In genomic region chr6:129280719-129281118, GRCh38 we compare ENCODE assay signal across 12 cellular contexts.
DNase-seq lines count a peak whose midpoint lies in the region; ATAC-seq, FAIRE-seq and TF ChIP-seq lines count a peak whose summit lies in the region.
"Had no signal": no experiment of that assay in that cellular context is flagged by ENCODE, and none has a peak within 500 bp of the region (broad histone marks: within the 10 kb centered on the region; RNA-seq: fewer than 3 reads in every experiment).

No MANE protein-coding gene starts in this region.

- no peak for TF ChIP-seq RAD21 in GM12878 (IDR thresholded peaks at IDR 0.05; ENCODE audit: insufficient read depth, low read depth, low read length)

- H3K4me3 ChIP-seq in GM12878 (no peak overlapping the region), aorta (ENCODE audit: low read length in 2 of 2) (no peak overlapping the region)

- H3K36me3 ChIP-seq in GM12878 (ENCODE audit: control insufficient read depth in 2 of 2, insufficient read depth in 2 of 2, low read length in 1 of 2) (no peaks in the 10 kb centered on the region), aorta (ENCODE audit: control insufficient read depth in 1 of 2, insufficient read depth in 2 of 2, low read length in 1 of 2) (peaks cover 0 to 5% of the 10 kb centered on the region in 2 donors)

- RAD21 ChIA-PET in GM12878 (lab: Charles Lee; ENCODE audit: unreplicated experiment) = no interaction called here

- peak; percentile 70 for ATAC-seq in GM12878
- ATAC-seq in aorta (ENCODE audit: low FRiP score) = no peak

- no peaks in the 10 kb centered on the region for H3K4me1 ChIP-seq in GM12878 (ENCODE audit: control insufficient read depth, insufficient read depth, low read length)
- no peaks in the 10 kb centered on the region for H3K4me1 ChIP-seq in aorta (ENCODE audit: control insufficient read depth in 1 of 2, insufficient read depth in 2 of 2, low read length in 2 of 2)

- H3K27me3 ChIP-seq in GM12878 (replicated peaks in 1 of 2; ENCODE audit: control insufficient read depth in 2 of 2, insufficient read depth in 2 of 2, low read length in 1 of 2) (no peaks in the 10 kb centered on the region), aorta (ENCODE audit: control insufficient read depth in 1 of 2, insufficient read depth in 2 of 2, low read length in 1 of 2) (no peaks in the 10 kb centered on the region)

- no peak overlapping the region for H3K4me3 Mint-ChIP-seq in HFFc6

- no peak for FAIRE-seq in GM12878 (lab: Jason Lieb, UNC)

- H3K79me2 ChIP-seq in GM12878 (ENCODE audit: control insufficient read depth, insufficient read depth, low read length) = no peaks in the 10 kb centered on the region

- no TSS peak for BruUV-seq in GM12878 (replicated peaks; lab: Mats Ljungman, UMichigan)

- TF ChIP-seq EP300 in GM12878 (IDR thresholded peaks at IDR 0.05; ENCODE audit: borderline replicate concordance in 1 of 2, control insufficient read depth in 1 of 2, low read depth in 2 of 2, low read length in 2 of 2) = no peak

- no peak overlapping the region for H3K27ac Mint-ChIP-seq in HFFc6
- H3K27ac Mint-ChIP-seq: activated T-helper 2 cell treated with anti-CD3 and anti-CD28 coated beads, Interferon-gamma antibody, Interleukin-2, Interleukin-4, amounts not matched to agents 10 μg/mL and 5 μg/mL and 100 μg/mL, durations not matched to agents 14 hours and 24 hours and 36 hours had no signal

- TF ChIP-seq CTCF in GM12878 (IDR thresholded peaks at IDR 0.05 in 2 of 3, conservative IDR thresholded peaks at IDR 0.05 in 1 of 3; ENCODE audit: control insufficient read depth in 2 of 3, extremely low read depth in 1 of 3, insufficient read depth in 1 of 3, low read depth in 3 of 3, low read length in 3 of 3) = no peak
- no peak for TF ChIP-seq CTCF in HFFc6 (IDR thresholded peaks at IDR 0.05)

- WGBS in GM12878 (ENCODE audit: insufficient coverage, insufficient replicate concordance, low lambda C conversion rate, missing lambda C conversion rate) = 0% methylated on average over 1 of the region's 1 CpG
- 31 to 44% methylated on average over 1 of the region's 1 CpG for WGBS in aorta, 2 donors

- H3K27me3 Mint-ChIP-seq in HFFc6 (ENCODE audit: insufficient read depth) = no peaks in the 10 kb centered on the region; the same call in 1 of the 2 replicates

- H4K20me1 ChIP-seq in GM12878 (ENCODE audit: control insufficient read depth, insufficient read depth) = no peaks in the 10 kb centered on the region

- no peak for TF ChIP-seq POLR2A in GM12878 (IDR thresholded peaks at IDR 0.05; ENCODE audit: low read depth, low read length)
- TF ChIP-seq POLR2A in erythroblast (IDR thresholded peaks at IDR 0.05; ENCODE audit: low read length) = no peak

- DNase-seq in Caki2 (ENCODE audit: low read depth) = peak; percentile 13
- DNase-seq in T-helper 22 cell (ENCODE audit: low read depth) = peak; percentile 14
- no peak for DNase-seq in GM12878 (ENCODE audit: low read depth, low spot score)
- peak; percentile 3 for DNase-seq in stimulated activated CD4-positive, alpha-beta T cell treated with anti-CD3 and anti-CD28 coated beads, Interleukin-12 subunit alpha, Interleukin-12 subunit beta, amount 100 ng/mL, for 4 hours
- no peak for DNase-seq in erythroblast (lab: John Stamatoyannopoulos, UW)
- DNase-seq in aorta = no peak
- DNase-seq in islet precursor cell = no peak
- DNase-seq in HFFc6 = no peak
- DNase-seq: Karpas-422 had no signal

- H3K9me3 ChIP-seq in GM12878 (replicated peaks; ENCODE audit: control insufficient read depth, insufficient read depth, low read length) (no peaks in the 10 kb centered on the region), aorta (ENCODE audit: control insufficient read depth, low read length) (no peaks in the 10 kb centered on the region)

- intact Hi-C loops in GM12878 (cut with micrococcal nuclease; ENCODE audit: unreplicated experiment) = no loop called here
- intact Hi-C loops in aorta (cut with DNase I) = no loop called here

- H3K4me2 ChIP-seq in GM12878 (ENCODE audit: control insufficient read depth, insufficient read depth) = no peak overlapping the region

- H3K9me3 Mint-ChIP-seq in HFFc6 = no peaks in the 10 kb centered on the region
- H3K9me3 Mint-ChIP-seq: activated T-helper 2 cell treated with anti-CD3 and anti-CD28 coated beads, Interferon-gamma antibody, Interleukin-2, Interleukin-4, amounts not matched to agents 10 μg/mL and 5 μg/mL and 100 μg/mL, durations not matched to agents 14 hours and 24 hours and 36 hours had no signal

- POLR2A ChIA-PET in GM12878 (lab: Charles Lee) = no interaction called here

- H3K4me1 Mint-ChIP-seq in HFFc6 (ENCODE audit: low read depth) = no peaks in the 10 kb centered on the region; the same call in 1 of the 2 replicates

- in situ Hi-C loops in Caki2 (cut with HindIII; ENCODE audit: low pct_unique_long_range_greater_than_20kb, low sequenced_read_pairs) = no loop called here
- in situ Hi-C loops in GM12878 (cut with MboI) = no loop called here

- H3K36me3 Mint-ChIP-seq in HFFc6 (ENCODE audit: low read depth) = no peaks in the 10 kb centered on the region

- SMC1A ChIA-PET in GM12878 (lab: Charles Lee; ENCODE audit: uncharacterized antibody, unreplicated experiment) = interaction anchor here (1.0 kb wide), 1 partner anchor 10 kb away, joined by 3 read pairs; no protein-coding TSS in a partner anchor

- H3K27ac ChIP-seq in GM12878 (ENCODE audit: control insufficient read depth, insufficient read depth) (no peak overlapping the region), aorta (ENCODE audit: low read depth in 1 of 2, low read length in 2 of 2) (no peak overlapping the region)
- H3K27ac ChIP-seq: epithelial cell of prostate, RWPE1 had no signal

- no peak overlapping the region for H3K9ac ChIP-seq in GM12878 (ENCODE audit: control insufficient read depth, insufficient read depth, low read length)

- CTCF ChIA-PET in GM12878 (lab: Yijun Ruan, JAX) = no interaction called here

- H2AFZ ChIP-seq in GM12878 (ENCODE audit: control insufficient read depth, low read depth, low read length) = no peak overlapping the region

TF ChIP-seq in GM12878, 131 proteins besides CTCF, POLR2A, EP300 and RAD21:
- TF ChIP-seq NR2C2 (IDR thresholded peaks at IDR 0.05; ENCODE audit: borderline replicate concordance, control insufficient read depth, insufficient read length, low read depth) = no peak
- TF ChIP-seq NRF1 (conservative IDR thresholded peaks at IDR 0.05; ENCODE audit: low read depth, low read length) = no peak
- no peak for TF ChIP-seq BHLHE40 (IDR thresholded peaks at IDR 0.05; ENCODE audit: borderline replicate concordance in 1 of 2, low read depth in 2 of 2, low read length in 1 of 2)
- no peak for TF ChIP-seq RCOR1 (conservative IDR thresholded peaks at IDR 0.05; ENCODE audit: low read depth, low read length)
- TF ChIP-seq CHD2 (IDR thresholded peaks at IDR 0.05; ENCODE audit: borderline replicate concordance, low read depth, low read length) = no peak
- no peak for TF ChIP-seq ZNF24 (IDR thresholded peaks at IDR 0.05)
- TF ChIP-seq TCF12 (IDR thresholded peaks at IDR 0.05; ENCODE audit: low read depth, low read length) = no peak
- TF ChIP-seq SRF (IDR thresholded peaks at IDR 0.05; ENCODE audit: low read depth in 2 of 2, low read length in 2 of 2) = no peak
- TF ChIP-seq, protein P1, sequence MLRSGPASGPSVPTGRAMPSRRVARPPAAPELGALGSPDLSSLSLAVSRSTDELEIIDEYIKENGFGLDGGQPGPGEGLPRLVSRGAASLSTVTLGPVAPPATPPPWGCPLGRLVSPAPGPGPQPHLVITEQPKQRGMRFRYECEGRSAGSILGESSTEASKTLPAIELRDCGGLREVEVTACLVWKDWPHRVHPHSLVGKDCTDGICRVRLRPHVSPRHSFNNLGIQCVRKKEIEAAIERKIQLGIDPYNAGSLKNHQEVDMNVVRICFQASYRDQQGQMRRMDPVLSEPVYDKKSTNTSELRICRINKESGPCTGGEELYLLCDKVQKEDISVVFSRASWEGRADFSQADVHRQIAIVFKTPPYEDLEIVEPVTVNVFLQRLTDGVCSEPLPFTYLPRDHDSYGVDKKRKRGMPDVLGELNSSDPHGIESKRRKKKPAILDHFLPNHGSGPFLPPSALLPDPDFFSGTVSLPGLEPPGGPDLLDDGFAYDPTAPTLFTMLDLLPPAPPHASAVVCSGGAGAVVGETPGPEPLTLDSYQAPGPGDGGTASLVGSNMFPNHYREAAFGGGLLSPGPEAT (IDR thresholded peaks at IDR 0.05; ENCODE audit: low read depth) = no peak
TF ChIP-seq in GM12878: peak in this region for 0.

Comparison
In these comparisons a context has a peak if more than half of its experiments do, and no peak if none do; other contexts are left out.
1. DNase-seq: peak in Caki2 (single experiment), T-helper 22 cell (single experiment) and stimulated activated CD4-positive, alpha-beta T cell treated with anti-CD3 and anti-CD28 coated beads, Interleukin-12 subunit alpha, Interleukin-12 subunit beta, amount 100 ng/mL, for 4 hours (single experiment); none in GM12878 (single experiment), erythroblast (0 of 2), aorta (0 of 2), islet precursor cell (single experiment) and HFFc6 (single experiment).